ENCODE assay signal across 26 cellular contexts in genomic region chr7:107494315-107494751, GRCh38. TPM values are rescaled to one million over a fixed set of nuclear protein-coding genes. Genes with fewer than 3 reads are reported as not detected.
DNase-seq lines count a peak whose midpoint lies in the region; ATAC-seq, FAIRE-seq and TF ChIP-seq lines count a peak whose summit lies in the region.
"Had no signal": no experiment of that assay in that cellular context is flagged by ENCODE, and none has a peak within 500 bp of the region (broad histone marks: within the 10 kb centered on the region; RNA-seq: fewer than 3 reads in every experiment).

No MANE protein-coding gene starts in this region.

- H3K36me3 ChIP-seq in mammary epithelial cell (ENCODE audit: insufficient read depth, low read length) (no peaks in the 10 kb centered on the region), breast epithelium (no peaks in the 10 kb centered on the region), Panc1 (ENCODE audit: control insufficient read depth, insufficient read depth, low read length) (no peaks in the 10 kb centered on the region), Peyer's patch (no peaks in the 10 kb centered on the region)
- H3K36me3 ChIP-seq: upper lobe of left lung had no signal

- H3K27ac ChIP-seq in mammary epithelial cell (ENCODE audit: insufficient read depth, low read depth, low read length) (no peak overlapping the region), breast epithelium (no peak overlapping the region), Panc1 (ENCODE audit: low read length) (no peak overlapping the region), Peyer's patch (no peak overlapping the region)
- H3K27ac ChIP-seq: psoas muscle, upper lobe of left lung had no signal

- H3K27me3 ChIP-seq in mammary epithelial cell (ENCODE audit: insufficient read depth, low read length) = no peaks in the 10 kb centered on the region
- H3K27me3 ChIP-seq in breast epithelium = no peaks in the 10 kb centered on the region
- H3K27me3 ChIP-seq in Panc1 (ENCODE audit: control insufficient read depth, insufficient read depth, low read length) = no peaks in the 10 kb centered on the region
- H3K27me3 ChIP-seq in Peyer's patch = no peaks in the 10 kb centered on the region
- H3K27me3 ChIP-seq: upper lobe of left lung had no signal

- DNase-seq in mammary epithelial cell (peak; percentile 4), breast epithelium (ENCODE audit: low spot score in 2 of 2) (no peak), H54 (ENCODE audit: insufficient read length, low spot score) (no peak), Panc1 (ENCODE audit: low read depth, low spot score) (peak; percentile 32), kidney tubule cell (ENCODE audit: low spot score) (peak; percentile 2), Peyer's patch (no peak)
- DNase-seq: activated B cell treated with CpG ODN at 0.5 μM for 24 hours; caudate nucleus; EL; KG1; kidney glomerular epithelial cell; mesenchymal stem cell; NCI-H1436 treated with DMSO at 0.1 percent for 48 hours; NCI-H524 treated with DMSO at 0.1 percent for 48 hours; psoas muscle; RPMI8226; stimulated activated CD4-positive, alpha-beta T cell treated with anti-CD3 and anti-CD28 coated beads, Interleukin-1b, Interleukin-23, amount 100 ng/mL, for 48 hours; upper lobe of left lung had no signal

- no TSS peak for BruUV-seq in mammary epithelial cell (replicated peaks; lab: Mats Ljungman, UMichigan)
- no TSS peak for BruUV-seq in Panc1 (replicated peaks; lab: Mats Ljungman, UMichigan)

- peaks cover 70% of the 10 kb centered on the region for H3K79me2 ChIP-seq in mammary epithelial cell (ENCODE audit: insufficient read depth, low read length)

- TF ChIP-seq CTCF in mammary epithelial cell (conservative IDR thresholded peaks at IDR 0.05 in 1 of 2, IDR thresholded peaks at IDR 0.05 in 1 of 2; ENCODE audit: extremely low read depth in 1 of 2, insufficient read depth in 1 of 2, low read depth in 1 of 2, low read length in 2 of 2) (no peak), breast epithelium (IDR thresholded peaks at IDR 0.05) (no peak), Panc1 (IDR thresholded peaks at IDR 0.05) (no peak), Peyer's patch (IDR thresholded peaks at IDR 0.05) (no peak)

- dilution Hi-C loops in mammary epithelial cell (cut with HindIII; ENCODE audit: low sequenced_read_pairs) = no loop called here

- intact Hi-C loops in mammary epithelial cell (cut with micrococcal nuclease) = no loop called here
- intact Hi-C loops in breast epithelium (cut with DNase I; ENCODE audit: low total_unique reads) = no loop called here
- intact Hi-C loops in Panc1 (cut with micrococcal nuclease; ENCODE audit: unreplicated experiment) = no loop called here

- in situ Hi-C loops in mammary epithelial cell (cut with MboI; ENCODE audit: low sequenced_read_pairs in 2 of 2) = no loop called here
- in situ Hi-C loops in Panc1 (cut with HindIII; ENCODE audit: low pct_unique_long_range_greater_than_20kb, low sequenced_read_pairs) = no loop called here

- H2AFZ ChIP-seq in mammary epithelial cell (ENCODE audit: low read depth, low read length) = no peak overlapping the region
- H2AFZ ChIP-seq: GM23338 had no signal

- POLR2A ChIA-PET in Panc1 (lab: Charles Lee) = no interaction called here

- H3K9ac ChIP-seq in mammary epithelial cell (ENCODE audit: insufficient read depth, low read length) = no peak overlapping the region

- 87% methylated on average over 3 of the region's 3 CpGs for WGBS in mammary epithelial cell (ENCODE audit: low coverage, missing lambda C conversion rate)

- H4K20me1 ChIP-seq in mammary epithelial cell (ENCODE audit: insufficient read depth, low read length) = no peaks in the 10 kb centered on the region

- peak; percentile 71; the same call in 1 of the 2 replicates for ATAC-seq in Panc1
- no peak for ATAC-seq in HG03378 (IDR thresholded peaks at IDR 0.05; ENCODE audit: unreplicated experiment)
- no peak for ATAC-seq in GM19452 (IDR thresholded peaks at IDR 0.05; ENCODE audit: unreplicated experiment)
- ATAC-seq: GM23338 had no signal

- CTCF ChIA-PET in mammary epithelial cell (lab: Charles Lee; ENCODE audit: low non-redundant PET) (no interaction called here), Panc1 (lab: Charles Lee) (interaction anchor here (0.8 kb wide), 1 partner anchor 381 kb away, joined by 3 read pairs; no protein-coding TSS in a partner anchor)

- no peaks in the 10 kb centered on the region for H3K9me3 ChIP-seq in mammary epithelial cell (replicated peaks; ENCODE audit: insufficient read depth, low read length)
- no peaks in the 10 kb centered on the region for H3K9me3 ChIP-seq in breast epithelium
- H3K9me3 ChIP-seq in Panc1 (ENCODE audit: control insufficient read depth, insufficient read depth, low read depth, low read length) = no peaks in the 10 kb centered on the region
- no peaks in the 10 kb centered on the region for H3K9me3 ChIP-seq in Peyer's patch
- H3K9me3 ChIP-seq: psoas muscle, upper lobe of left lung had no signal

- no peaks in the 10 kb centered on the region for H3K4me1 ChIP-seq in mammary epithelial cell (ENCODE audit: insufficient read depth, low read length)
- H3K4me1 ChIP-seq in breast epithelium = no peaks in the 10 kb centered on the region
- H3K4me1 ChIP-seq in Panc1 (ENCODE audit: control insufficient read depth, insufficient read depth, low read length) = no peaks in the 10 kb centered on the region
- no peaks in the 10 kb centered on the region for H3K4me1 ChIP-seq in Peyer's patch
- H3K4me1 ChIP-seq: upper lobe of left lung had no signal

- FAIRE-seq in H54 (lab: Jason Lieb, UNC) = peak; percentile 67

- H3K4me2 ChIP-seq in mammary epithelial cell (ENCODE audit: insufficient read depth, low read depth, low read length) = no peak overlapping the region
- H3K4me2 ChIP-seq: GM23338 had no signal

- H3K4me3 ChIP-seq in mammary epithelial cell (replicated peaks in 1 of 3; ENCODE audit: insufficient read depth in 1 of 3, low read depth in 2 of 3, low read length in 3 of 3) = no peak overlapping the region
- no peak overlapping the region for H3K4me3 ChIP-seq in breast epithelium
- no peak overlapping the region for H3K4me3 ChIP-seq in Panc1 (ENCODE audit: low read depth in 2 of 2, low read length in 2 of 2)
- H3K4me3 ChIP-seq in Peyer's patch = no peak overlapping the region
- H3K4me3 ChIP-seq: GM23338, psoas muscle, upper lobe of left lung had no signal

- no peak for TF ChIP-seq POLR2A in breast epithelium (IDR thresholded peaks at IDR 0.05)
- TF ChIP-seq POLR2A in H54 (IDR thresholded peaks at IDR 0.05; ENCODE audit: low read depth, low read length) = no peak
- no peak for TF ChIP-seq POLR2A in Peyer's patch (IDR thresholded peaks at IDR 0.05)

RNA-seq across cellular contexts. Expression of gene GPR22, which starts 24.5 kb away (rescaled TPM):
- total RNA-seq in mammary epithelial cell = under 1 TPM in 1 of 2 donors, not detected in 1; under 0.01 TPM
- polyA plus RNA-seq in mammary epithelial cell = not detected
- not detected for polyA minus RNA-seq in mammary epithelial cell
- total RNA-seq in breast epithelium = not detected
- not detected for total RNA-seq in Panc1 (2021; ENCODE audit: unreplicated experiment)
- polyA plus RNA-seq in Panc1 (2012; ENCODE audit: insufficient read length) = not detected
- not detected for total RNA-seq in Peyer's patch
- total RNA-seq: A673; activated B cell treated with CpG ODN at 0.5 μM for 24 hours; activated T-helper 1 cell treated with anti-CD3 and anti-CD28 coated beads, Interleukin-12 subunit alpha, Interleukin-12 subunit beta, Interleukin-2, Interleukin-4 antibody, amounts not matched to agents 30 ng/mL and 10 ng/mL and 1 ng/mL, durations not matched to agents 14 hours and 24 hours and 36 hours; GM23338; myocyte; subcutaneous adipose tissue; upper lobe of left lung had no signal
- polyA plus RNA-seq: BJ had no signal

Comparison
In these comparisons a context has a peak if more than half of its experiments do, and no peak if none do; other contexts are left out.
1. DNase-seq: peak in mammary epithelial cell (single experiment), Panc1 (single experiment) and kidney tubule cell (single experiment); none in breast epithelium (0 of 2), H54 (single experiment) and Peyer's patch (0 of 3).